Comparison of ENCODE assay signal across 9 cellular contexts in genomic region chrX:119750131-119750530, GRCh38. TPM values are rescaled to one million over a fixed set of nuclear protein-coding genes. Genes with fewer than 3 reads are reported as not detected.
A peak's percentile ranks its signal among the peaks of the same experiment; 100 is the strongest.
DNase-seq lines count a peak whose midpoint lies in the region; ATAC-seq and TF ChIP-seq lines count a peak whose summit lies in the region.
"Not testable (repeated sequence)": the region's sequence is repeated elsewhere in the genome, so short reads cannot be mapped to it uniquely, and the experiment has no call there.
"Had no signal": no experiment of that assay in that cellular context is flagged by ENCODE, and none has a peak within 500 bp of the region (broad histone marks: within the 10 kb centered on the region; RNA-seq: fewer than 3 reads in every experiment).

No MANE protein-coding gene starts in this region.

- intact Hi-C loops in activated CD8-positive, alpha-beta T cell treated with anti-CD3 and anti-CD28 coated beads for 36 hours (cut with micrococcal nuclease): loop anchor here (10.0 kb wide), 2 partner anchors 55 to 145 kb away; partner anchors contain the start of genes NKRF and SEPTIN6
- intact Hi-C loops in natural killer cell (cut with micrococcal nuclease): loop anchor here (10.0 kb wide), 2 partner anchors 145 to 175 kb away; partner anchors contain the start of genes NKRF and UBE2A

- POLR2A ChIA-PET in activated CD8-positive, alpha-beta T cell treated with anti-CD3 and anti-CD28 coated beads for 36 hours (lab: Charles Lee): not testable (repeated sequence)

- TF ChIP-seq CTCF in activated CD8-positive, alpha-beta T cell treated with anti-CD3 and anti-CD28 coated beads for 36 hours (IDR thresholded peaks at IDR 0.05); natural killer cell (IDR thresholded peaks at IDR 0.05): not testable (repeated sequence)

- CTCF ChIA-PET in activated CD8-positive, alpha-beta T cell treated with anti-CD3 and anti-CD28 coated beads for 36 hours (lab: Charles Lee): interaction anchor here (1.1 to 2.0 kb wide), 2 partner anchors 21 to 104 kb away, joined by 3 to 12 read pairs; no protein-coding TSS in a partner anchor

- H3K27ac Mint-ChIP-seq in activated CD8-positive, alpha-beta T cell treated with anti-CD3 and anti-CD28 coated beads for 36 hours: peak overlapping the region; percentile 76
- peak overlapping the region; percentile 44 for H3K27ac Mint-ChIP-seq in activated T-cell treated with anti-CD3 and anti-CD28 coated beads, Interleukin-2, amount 50 U/mL, for 24 hours
- H3K27ac Mint-ChIP-seq in activated naive CD8-positive, alpha-beta T cell: peak overlapping the region; percentile 46
- peak overlapping the region; percentile 49 for H3K27ac Mint-ChIP-seq in activated naive CD8-positive, alpha-beta T cell treated with anti-CD3 and anti-CD28 coated beads, Interleukin-2, amount 50 U/mL, for 24 hours
- H3K27ac Mint-ChIP-seq in immature natural killer cell (peak overlapping the region; percentile 38 to 91 (median 54)), natural killer cell (peak overlapping the region; percentile 72 to 80)
- peak overlapping the region; percentile 67 to 86 for H3K27ac Mint-ChIP-seq in stimulated activated naive CD8-positive, alpha-beta T cell treated with anti-CD3 and anti-CD28 coated beads, Interleukin-15, amount 100 ng/mL, for 72 hours

- peaks cover 23% of the 10 kb centered on the region for H3K4me1 Mint-ChIP-seq in activated CD8-positive, alpha-beta T cell treated with anti-CD3 and anti-CD28 coated beads for 36 hours (ENCODE audit: low read depth)
- peaks cover 20% of the 10 kb centered on the region for H3K4me1 Mint-ChIP-seq in activated T-cell treated with anti-CD3 and anti-CD28 coated beads, Interleukin-2, amount 50 U/mL, for 24 hours (ENCODE audit: low read depth)
- H3K4me1 Mint-ChIP-seq in activated naive CD8-positive, alpha-beta T cell (ENCODE audit: low read depth): peaks cover 21% of the 10 kb centered on the region
- H3K4me1 Mint-ChIP-seq in activated naive CD8-positive, alpha-beta T cell treated with anti-CD3 and anti-CD28 coated beads, Interleukin-2, amount 50 U/mL, for 24 hours: peaks cover 23% of the 10 kb centered on the region
- H3K4me1 Mint-ChIP-seq in immature natural killer cell: peaks cover 17 to 25% of the 10 kb centered on the region in 2 donors
- not testable (repeated sequence) for H3K4me1 Mint-ChIP-seq in natural killer cell
- H3K4me1 Mint-ChIP-seq in stimulated activated naive CD8-positive, alpha-beta T cell treated with anti-CD3 and anti-CD28 coated beads, Interleukin-15, amount 100 ng/mL, for 72 hours: peaks cover 20% of the 10 kb centered on the region

- not testable (repeated sequence) for H3K27me3 Mint-ChIP-seq in activated CD8-positive, alpha-beta T cell treated with anti-CD3 and anti-CD28 coated beads for 36 hours; activated T-cell treated with anti-CD3 and anti-CD28 coated beads, Interleukin-2, amount 50 U/mL, for 24 hours; activated naive CD8-positive, alpha-beta T cell; activated naive CD8-positive, alpha-beta T cell treated with anti-CD3 and anti-CD28 coated beads, Interleukin-2, amount 50 U/mL, for 24 hours; immature natural killer cell (ENCODE audit: low read depth in 3 of 3); natural killer cell (ENCODE audit: low read depth in 2 of 2); stimulated activated naive CD8-positive, alpha-beta T cell treated with anti-CD3 and anti-CD28 coated beads, Interleukin-15, amount 100 ng/mL, for 72 hours

- H3K4me3 Mint-ChIP-seq in activated CD8-positive, alpha-beta T cell treated with anti-CD3 and anti-CD28 coated beads for 36 hours: peak overlapping the region; percentile 64
- not testable (repeated sequence) for H3K4me3 Mint-ChIP-seq in activated T-cell treated with anti-CD3 and anti-CD28 coated beads, Interleukin-2, amount 50 U/mL, for 24 hours
- peak overlapping the region; percentile 76 for H3K4me3 Mint-ChIP-seq in activated naive CD8-positive, alpha-beta T cell
- H3K4me3 Mint-ChIP-seq in activated naive CD8-positive, alpha-beta T cell treated with anti-CD3 and anti-CD28 coated beads, Interleukin-2, amount 50 U/mL, for 24 hours: peak overlapping the region; percentile 52
- H3K4me3 Mint-ChIP-seq in immature natural killer cell: peak overlapping the region; percentile 73 to 93 (median 77)
- peak overlapping the region; percentile 86 for H3K4me3 Mint-ChIP-seq in natural killer cell
- peak overlapping the region; percentile 76 for H3K4me3 Mint-ChIP-seq in stimulated activated naive CD8-positive, alpha-beta T cell treated with anti-CD3 and anti-CD28 coated beads, Interleukin-15, amount 100 ng/mL, for 72 hours

- not testable (repeated sequence) for H3K36me3 Mint-ChIP-seq in activated CD8-positive, alpha-beta T cell treated with anti-CD3 and anti-CD28 coated beads for 36 hours (ENCODE audit: low read depth); activated T-cell treated with anti-CD3 and anti-CD28 coated beads, Interleukin-2, amount 50 U/mL, for 24 hours (ENCODE audit: low read depth); activated naive CD8-positive, alpha-beta T cell; activated naive CD8-positive, alpha-beta T cell treated with anti-CD3 and anti-CD28 coated beads, Interleukin-2, amount 50 U/mL, for 24 hours (ENCODE audit: low read depth); immature natural killer cell; natural killer cell

- ATAC-seq in activated CD8-positive, alpha-beta T cell treated with anti-CD3 and anti-CD28 coated beads for 36 hours; activated naive CD8-positive, alpha-beta T cell treated with anti-CD3 and anti-CD28 coated beads, Interleukin-2, amount 50 U/mL, for 24 hours; stimulated activated naive CD8-positive, alpha-beta T cell treated with anti-CD3 and anti-CD28 coated beads, Interleukin-15, amount 100 ng/mL, for 72 hours: not testable (repeated sequence)
- peak in 1 of 3 donors; percentile 13 for ATAC-seq in natural killer cell

- not testable (repeated sequence) for H3K9me3 Mint-ChIP-seq in activated CD8-positive, alpha-beta T cell treated with anti-CD3 and anti-CD28 coated beads for 36 hours; activated T-cell treated with anti-CD3 and anti-CD28 coated beads, Interleukin-2, amount 50 U/mL, for 24 hours; activated naive CD8-positive, alpha-beta T cell (ENCODE audit: low read depth); activated naive CD8-positive, alpha-beta T cell treated with anti-CD3 and anti-CD28 coated beads, Interleukin-2, amount 50 U/mL, for 24 hours; immature natural killer cell; natural killer cell; stimulated activated naive CD8-positive, alpha-beta T cell treated with anti-CD3 and anti-CD28 coated beads, Interleukin-15, amount 100 ng/mL, for 72 hours

- DNase-seq in activated CD8-positive, alpha-beta T cell treated with anti-CD3 and anti-CD28 coated beads for 36 hours: peak; percentile 38
- not testable (repeated sequence) for DNase-seq in activated T-cell treated with anti-CD3 and anti-CD28 coated beads, Interleukin-2, amount 50 U/mL, for 24 hours; activated naive CD8-positive, alpha-beta T cell treated with anti-CD3 and anti-CD28 coated beads, Interleukin-2, amount 50 U/mL, for 24 hours; natural killer cell
- peak in 2 of 3 donors; percentile 17 to 25 for DNase-seq in immature natural killer cell
- DNase-seq in stimulated activated naive CD8-positive, alpha-beta T cell treated with anti-CD3 and anti-CD28 coated beads, Interleukin-15, amount 100 ng/mL, for 72 hours: peak in 1 of 2 donors; percentile 23

RNA-seq across cellular contexts. Expression of gene SOWAHD, which starts 8.3 kb away (rescaled TPM):
- total RNA-seq in activated CD8-positive, alpha-beta T cell treated with anti-CD3 and anti-CD28 coated beads for 36 hours: under 1 TPM in 1 of 2 experiments, not detected in 1; 0.23 TPM
- under 1 TPM in 2 of 3 donors, not detected in 1; 0.33 to 0.69 TPM for polyA plus RNA-seq in immature natural killer cell
- total RNA-seq in natural killer cell: under 1 TPM in 1 of 3 donors, not detected in 2; 0.23 TPM
- total RNA-seq: A172, A673 had no signal

RNA-seq across cellular contexts. Expression of gene RPL39, which starts 41.3 kb away (rescaled TPM):
- total RNA-seq in activated CD8-positive, alpha-beta T cell treated with anti-CD3 and anti-CD28 coated beads for 36 hours: 1,000 to 10,000 TPM; 2,778 to 2,808 TPM
- polyA plus RNA-seq in immature natural killer cell: 1,000 to 10,000 TPM; 1,116 to 2,496 (median 1,471) TPM
- 1,000 to 10,000 TPM; 1,040 to 1,487 (median 1,381) TPM for total RNA-seq in natural killer cell

RNA-seq across cellular contexts. Expression of gene SEPTIN6, which starts 57.2 kb away (rescaled TPM):
- total RNA-seq in activated CD8-positive, alpha-beta T cell treated with anti-CD3 and anti-CD28 coated beads for 36 hours: 100 to 1,000 TPM; 205 to 209 TPM
- polyA plus RNA-seq in immature natural killer cell: 100 to 1,000 TPM; 104 to 244 (median 139) TPM
- total RNA-seq in natural killer cell: 100 to 1,000 TPM; 138 to 202 (median 158) TPM
